29 cellular contexts compared by ENCODE assay signal in genomic region chr7:138074121-138074520, GRCh38. TPM values are rescaled to one million over a fixed set of nuclear protein-coding genes. Genes with fewer than 3 reads are reported as not detected.
"Had no signal": no experiment of that assay in that cellular context is flagged by ENCODE, and none has a peak within 500 bp of the region (broad histone marks: within the 10 kb centered on the region; RNA-seq: fewer than 3 reads in every experiment).

No MANE protein-coding gene starts in this region.

- H3K9me3 ChIP-seq: body of pancreas, gastrocnemius medialis, lower lobe of right lung, neutrophil, ovary, prostate gland, thyroid gland, upper lobe of right lung had no signal

- H3K27ac Mint-ChIP-seq: activated CD4-positive, alpha-beta memory T cell treated with anti-CD3 and anti-CD28 coated beads, Interleukin-2, amount 10 ng/mL, durations not matched to agents 7 days and 5 days; activated CD4-positive, alpha-beta T cell treated with anti-CD3 and anti-CD28 coated beads, Interleukin-2, amount 10 ng/mL, durations not matched to agents 24 days and 14 days; activated naive CD8-positive, alpha-beta T cell treated with anti-CD3 and anti-CD28 coated beads, Interleukin-2, amount 50 U/mL, for 24 hours; mesothelial cell of epicardium; nephron; stimulated activated naive CD8-positive, alpha-beta T cell treated with anti-CD3 and anti-CD28 coated beads, Interleukin-15, Interleukin-2, amounts not matched to agents 100 ng/mL and 50 ng/mL, for 24 hours had no signal

- H3K4me3 Mint-ChIP-seq: activated CD4-positive, alpha-beta memory T cell treated with anti-CD3 and anti-CD28 coated beads, Interleukin-2, amount 10 ng/mL, durations not matched to agents 7 days and 5 days; activated CD4-positive, alpha-beta T cell treated with anti-CD3 and anti-CD28 coated beads, Interleukin-2, amount 10 ng/mL, durations not matched to agents 24 days and 14 days; activated naive CD8-positive, alpha-beta T cell treated with anti-CD3 and anti-CD28 coated beads, Interleukin-2, amount 50 U/mL, for 24 hours; mesothelial cell of epicardium; nephron; stimulated activated naive CD8-positive, alpha-beta T cell treated with anti-CD3 and anti-CD28 coated beads, Interleukin-15, Interleukin-2, amounts not matched to agents 100 ng/mL and 50 ng/mL, for 24 hours had no signal

- H3K27me3 ChIP-seq: body of pancreas, gastrocnemius medialis, neutrophil, ovary, right atrium auricular region, thyroid gland, upper lobe of right lung had no signal

- H3K27me3 Mint-ChIP-seq: activated CD4-positive, alpha-beta T cell treated with anti-CD3 and anti-CD28 coated beads, Interleukin-2, amount 10 ng/mL, durations not matched to agents 24 days and 14 days had no signal

- H3K27ac ChIP-seq: body of pancreas, gastrocnemius medialis, lower lobe of right lung, neutrophil, ovary, prostate gland, right atrium auricular region, thyroid gland, upper lobe of right lung had no signal

- H3K4me3 ChIP-seq: body of pancreas, gastrocnemius medialis, lower lobe of right lung, ovary, prostate gland, right atrium auricular region, thyroid gland, upper lobe of right lung had no signal

- H3K4me1 ChIP-seq: body of pancreas, gastrocnemius medialis, lower lobe of right lung, prostate gland, right atrium auricular region, thyroid gland, upper lobe of right lung had no signal

- ATAC-seq: activated naive CD8-positive, alpha-beta T cell treated with anti-CD3 and anti-CD28 coated beads, Interleukin-2, amount 50 U/mL, for 24 hours; body of pancreas; esophagus mucosa; gastrocnemius medialis; left cardiac atrium; lower lobe of right lung; upper lobe of right lung had no signal

- H3K9me3 Mint-ChIP-seq: activated CD4-positive, alpha-beta T cell treated with anti-CD3 and anti-CD28 coated beads, Interleukin-2, amount 10 ng/mL, durations not matched to agents 24 days and 14 days had no signal

- H3K36me3 ChIP-seq: gastrocnemius medialis, lower lobe of right lung, neutrophil, ovary, prostate gland, right atrium auricular region, thyroid gland, upper lobe of right lung had no signal

- DNase-seq: activated CD4-positive, alpha-beta memory T cell treated with anti-CD3 and anti-CD28 coated beads, Interleukin-2, amount 10 ng/mL, durations not matched to agents 7 days and 5 days; activated CD4-positive, alpha-beta T cell treated with anti-CD3 and anti-CD28 coated beads, Interleukin-2, amount 10 ng/mL, durations not matched to agents 24 days and 14 days; activated effector memory CD4-positive, alpha-beta T cell treated with anti-CD3 and anti-CD28 coated beads, Interleukin-2, amount 50 U/mL, for 16 hours; activated naive CD4-positive, alpha-beta T cell treated with anti-CD3 and anti-CD28 coated beads, Interleukin-2, amount 50 U/mL, for 16 hours; activated naive CD8-positive, alpha-beta T cell treated with anti-CD3 and anti-CD28 coated beads, Interleukin-2, amount 50 U/mL, for 24 hours; anterior cingulate cortex; body of pancreas; caudate nucleus; dermis blood vessel endothelial cell; effector CD8-positive, alpha-beta T cell; gastrocnemius medialis; hypothalamus; left cardiac atrium; lower lobe of right lung; ovary; stimulated activated CD4-positive, alpha-beta T cell treated with anti-CD3 and anti-CD28 coated beads, Interleukin-12 subunit alpha, Interleukin-12 subunit beta, amount 100 ng/mL, for 4 hours; stimulated activated CD4-positive, alpha-beta T cell treated with anti-CD3 and anti-CD28 coated beads, Interleukin-4, amount 100 ng/mL, for 4 hours; substantia nigra; thyroid gland; upper lobe of right lung had no signal

- H3K4me1 Mint-ChIP-seq: activated CD4-positive, alpha-beta memory T cell treated with anti-CD3 and anti-CD28 coated beads, Interleukin-2, amount 10 ng/mL, durations not matched to agents 7 days and 5 days; activated CD4-positive, alpha-beta T cell treated with anti-CD3 and anti-CD28 coated beads, Interleukin-2, amount 10 ng/mL, durations not matched to agents 24 days and 14 days; mesothelial cell of epicardium; nephron had no signal

RNA-seq across cellular contexts. Expression of gene AKR1D1, which starts 2.1 kb away (rescaled TPM):
- total RNA-seq: activated CD4-positive, alpha-beta memory T cell treated with anti-CD3 and anti-CD28 coated beads, Interleukin-2, amount 10 ng/mL, durations not matched to agents 7 days and 5 days; activated CD4-positive, alpha-beta T cell treated with anti-CD3 and anti-CD28 coated beads, Interleukin-2, amount 10 ng/mL, durations not matched to agents 24 days and 14 days; body of pancreas; dermis blood vessel endothelial cell; esophagus mucosa; left cardiac atrium; lower lobe of right lung; mesothelial cell of epicardium; ovary; prostate gland; right atrium auricular region; skeletal muscle tissue; T-helper 2 cell treated with Interferon-gamma antibody and Interleukin-4, amounts not matched to agents 100 ng/mL and 5 ng/mL, for 36 hours; thyroid gland; upper lobe of right lung had no signal
- polyA plus RNA-seq: ovary had no signal
